In genomic region chr3:13108861-13109260, GRCh38 we compare ENCODE assay signal across 18 cellular contexts.
"Had no signal": no experiment of that assay in that cellular context is flagged by ENCODE, and none has a peak within 500 bp of the region (broad histone marks: within the 10 kb centered on the region; RNA-seq: fewer than 3 reads in every experiment).

No MANE protein-coding gene starts in this region.

- H3K36me3 ChIP-seq: esophagus muscularis mucosa, ovary, transverse colon had no signal

- H3K79me2 ChIP-seq: hepatocyte had no signal

- H3K4me3 ChIP-seq: dorsolateral prefrontal cortex, esophagus muscularis mucosa, hepatocyte, ovary, transverse colon had no signal

- H3K9me3 ChIP-seq: esophagus muscularis mucosa, ovary, transverse colon had no signal

- H3K27ac ChIP-seq: dorsolateral prefrontal cortex, esophagus muscularis mucosa, hepatocyte, ovary, transverse colon had no signal

- ATAC-seq: left ventricle myocardium superior; stimulated activated naive CD8-positive, alpha-beta T cell treated with anti-CD3 and anti-CD28 coated beads, Interleukin-15, Interleukin-2, amounts not matched to agents 100 U/mL and 50 U/mL, for 24 hours; WTC11 had no signal

- H2AFZ ChIP-seq: hepatocyte had no signal

- H3K9me3 Mint-ChIP-seq: activated CD4-positive, alpha-beta T cell treated with anti-CD3 and anti-CD28 coated beads, Interleukin-2, amount 10 ng/mL, durations not matched to agents 7 days and 5 days; neural crest cell; T-helper 1 cell treated with Interleukin-12 subunit alpha and Interleukin-12 subunit beta and Interleukin-4 antibody, amounts not matched to agents 30 μg/mL and 1 μg/mL, for 36 hours had no signal

- H3K36me3 Mint-ChIP-seq: WTC11 had no signal

- H3K4me3 Mint-ChIP-seq: activated CD4-positive, alpha-beta T cell treated with anti-CD3 and anti-CD28 coated beads, Interleukin-2, amount 10 ng/mL, durations not matched to agents 7 days and 5 days; neural crest cell; T-helper 1 cell treated with Interleukin-12 subunit alpha and Interleukin-12 subunit beta and Interleukin-4 antibody, amounts not matched to agents 30 μg/mL and 1 μg/mL, for 36 hours; WTC11 had no signal

- H3K27ac Mint-ChIP-seq: activated CD4-positive, alpha-beta T cell treated with anti-CD3 and anti-CD28 coated beads, Interleukin-2, amount 10 ng/mL, durations not matched to agents 7 days and 5 days; T-helper 1 cell treated with Interleukin-12 subunit alpha and Interleukin-12 subunit beta and Interleukin-4 antibody, amounts not matched to agents 30 μg/mL and 1 μg/mL, for 36 hours; WTC11 had no signal

- H3K27me3 ChIP-seq: dorsolateral prefrontal cortex, hepatocyte, ovary, transverse colon had no signal

- FAIRE-seq: astrocyte, bronchial epithelial cell, endometrium, keratinocyte had no signal

- DNase-seq: activated CD4-positive, alpha-beta T cell treated with anti-CD3 and anti-CD28 coated beads, Interleukin-2, amount 10 ng/mL, durations not matched to agents 7 days and 5 days; activated CD8-positive, alpha-beta memory T cell treated with anti-CD3 and anti-CD28 coated beads for 24 hours; activated naive CD4-positive, alpha-beta T cell; left ventricle myocardium superior; stimulated activated CD4-positive, alpha-beta T cell treated with anti-CD3 and anti-CD28 coated beads, Interleukin-4, amount 100 ng/mL, for 24 hours; stimulated activated naive CD8-positive, alpha-beta T cell treated with anti-CD3 and anti-CD28 coated beads, Interleukin-15, Interleukin-2, amounts not matched to agents 100 U/mL and 50 U/mL, for 24 hours; transverse colon had no signal

- H3K4me1 ChIP-seq: esophagus muscularis mucosa had no signal

- H3K27me3 Mint-ChIP-seq: activated CD4-positive, alpha-beta T cell treated with anti-CD3 and anti-CD28 coated beads, Interleukin-2, amount 10 ng/mL, durations not matched to agents 7 days and 5 days had no signal

- H3K4me2 ChIP-seq: hepatocyte had no signal
